Comparison of ENCODE assay signal across 12 cellular contexts in the genomic region with DNA sequence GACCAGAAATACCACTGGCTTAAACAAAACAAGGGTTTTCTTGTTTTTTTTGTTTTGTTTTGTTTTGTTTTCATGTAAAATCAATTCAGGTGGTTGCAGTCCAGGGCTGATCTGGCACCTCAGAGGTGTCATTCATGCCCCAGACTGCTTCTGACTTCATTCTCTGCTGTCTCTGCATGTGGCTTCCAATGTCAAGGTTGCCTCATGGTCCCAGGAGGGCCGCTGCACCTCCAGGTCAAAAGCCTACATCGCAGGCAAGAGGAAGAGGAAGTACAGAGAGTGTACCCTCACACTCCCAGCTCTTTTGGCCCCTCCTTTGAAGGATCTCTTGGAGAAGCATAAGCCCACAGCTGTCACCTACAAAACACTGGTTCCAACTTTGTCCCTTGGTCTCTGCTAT. TPM values are rescaled to one million over a fixed set of nuclear protein-coding genes. Genes with fewer than 3 reads are reported as not detected.
DNase-seq lines count a peak whose midpoint lies in the region; ATAC-seq and TF ChIP-seq lines count a peak whose summit lies in the region.
"Had no signal": no experiment of that assay in that cellular context is flagged by ENCODE, and none has a peak within 500 bp of the region (broad histone marks: within the 10 kb centered on the region; RNA-seq: fewer than 3 reads in every experiment).

No MANE protein-coding gene starts in this region.

- no peaks in the 10 kb centered on the region for H3K9me3 Mint-ChIP-seq in activated CD4-positive, alpha-beta T cell treated with anti-CD3 and anti-CD28 coated beads for 36 hours (ENCODE audit: low read depth)
- H3K9me3 Mint-ChIP-seq in activated T-helper 1 cell treated with anti-CD3 and anti-CD28 coated beads, Interleukin-12 subunit alpha, Interleukin-12 subunit beta, Interleukin-2, Interleukin-4 antibody, amounts not matched to agents 30 ng/mL and 10 ng/mL and 1 ng/mL, durations not matched to agents 14 hours and 24 hours and 36 hours: no peaks in the 10 kb centered on the region

- CTCF ChIA-PET in activated CD4-positive, alpha-beta T cell treated with anti-CD3 and anti-CD28 coated beads for 36 hours (lab: Charles Lee): interaction anchor here (0.6 kb wide), 1 partner anchor 885 kb away, joined by 4 read pairs; no protein-coding TSS in a partner anchor

- peak overlapping the region; percentile 97 for H3K27ac Mint-ChIP-seq in activated CD4-positive, alpha-beta T cell treated with anti-CD3 and anti-CD28 coated beads for 36 hours
- peak overlapping the region; percentile 77 for H3K27ac Mint-ChIP-seq in activated T-helper 1 cell treated with anti-CD3 and anti-CD28 coated beads, Interleukin-12 subunit alpha, Interleukin-12 subunit beta, Interleukin-2, Interleukin-4 antibody, amounts not matched to agents 30 ng/mL and 10 ng/mL and 1 ng/mL, durations not matched to agents 14 hours and 24 hours and 36 hours

- POLR2A ChIA-PET in activated CD4-positive, alpha-beta T cell treated with anti-CD3 and anti-CD28 coated beads for 36 hours (lab: Charles Lee): no interaction called here

- H3K4me3 Mint-ChIP-seq in activated CD4-positive, alpha-beta T cell treated with anti-CD3 and anti-CD28 coated beads for 36 hours: no peak overlapping the region
- no peak overlapping the region for H3K4me3 Mint-ChIP-seq in activated T-helper 1 cell treated with anti-CD3 and anti-CD28 coated beads, Interleukin-12 subunit alpha, Interleukin-12 subunit beta, Interleukin-2, Interleukin-4 antibody, amounts not matched to agents 30 ng/mL and 10 ng/mL and 1 ng/mL, durations not matched to agents 14 hours and 24 hours and 36 hours

- H3K4me3 ChIP-seq in MM.1S (ENCODE audit: low read length) (no peak overlapping the region), neutrophil (ENCODE audit: low read depth in 1 of 2, low read length in 1 of 2) (no peak overlapping the region)

- TF ChIP-seq CTCF in MM.1S (IDR thresholded peaks at IDR 0.05; ENCODE audit: low read length): no peak
- TF ChIP-seq CTCF in neutrophil (IDR thresholded peaks at IDR 0.05): no peak

- no peak overlapping the region for H3K4me2 ChIP-seq in MM.1S (ENCODE audit: low read depth, low read length)

- no peak overlapping the region for H2AFZ ChIP-seq in MM.1S (ENCODE audit: low read length)

- H3K9me3 ChIP-seq in MM.1S (replicated peaks; ENCODE audit: insufficient read depth, low read length) (no peaks in the 10 kb centered on the region), neutrophil (no peaks in the 10 kb centered on the region)
- H3K9me3 ChIP-seq: tibial nerve had no signal

- H3K27me3 ChIP-seq in MM.1S (replicated peaks; ENCODE audit: insufficient read depth, low read length) (no peaks in the 10 kb centered on the region), neutrophil (no peaks in the 10 kb centered on the region)
- H3K27me3 ChIP-seq: tibial nerve had no signal

- peaks cover 27% of the 10 kb centered on the region for H3K79me2 ChIP-seq in MM.1S (ENCODE audit: low read length)

- H3K27ac ChIP-seq in MM.1S (ENCODE audit: low read length): peak overlapping the region; percentile 70; the same call in 1 of the 2 replicates
- peak overlapping the region; percentile 84 for H3K27ac ChIP-seq in neutrophil

- DNase-seq in activated CD4-positive, alpha-beta T cell treated with anti-CD3 and anti-CD28 coated beads for 36 hours: no peak
- DNase-seq in activated CD4-positive, alpha-beta T cell treated with anti-CD3 and anti-CD28 coated beads for 48 hours: no peak
- no peak for DNase-seq in MM.1S
- DNase-seq in activated T-helper 1 cell treated with anti-CD3 and anti-CD28 coated beads, Interleukin-12 subunit alpha, Interleukin-12 subunit beta, Interleukin-2, Interleukin-4 antibody, amounts not matched to agents 30 ng/mL and 10 ng/mL and 1 ng/mL, durations not matched to agents 14 hours and 24 hours and 36 hours (ENCODE audit: low spot score): no peak
- DNase-seq in 8988T: no peak
- DNase-seq in globus pallidus (ENCODE audit: low spot score): no peak
- no peak for DNase-seq in NCI-H2107 treated with DMSO at 0.1 percent for 48 hours (lab: John Stamatoyannopoulos, UW; ENCODE audit: unreplicated experiment)
- DNase-seq: activated CD8-positive, alpha-beta memory T cell treated with anti-CD3 and anti-CD28 coated beads, Interleukin-2, amount 50 U/mL, for 4 hours; NCI-H774 had no signal

- H3F3A ChIP-seq in MM.1S (ENCODE audit: insufficient read depth, low read length): peaks cover 15% of the 10 kb centered on the region

- H3K4me1 Mint-ChIP-seq in activated CD4-positive, alpha-beta T cell treated with anti-CD3 and anti-CD28 coated beads for 36 hours: peaks cover 36% of the 10 kb centered on the region
- H3K4me1 Mint-ChIP-seq in activated T-helper 1 cell treated with anti-CD3 and anti-CD28 coated beads, Interleukin-12 subunit alpha, Interleukin-12 subunit beta, Interleukin-2, Interleukin-4 antibody, amounts not matched to agents 30 ng/mL and 10 ng/mL and 1 ng/mL, durations not matched to agents 14 hours and 24 hours and 36 hours (ENCODE audit: low read depth): peaks cover 44% of the 10 kb centered on the region

- ATAC-seq in activated CD4-positive, alpha-beta T cell treated with anti-CD3 and anti-CD28 coated beads for 36 hours: no peak
- ATAC-seq: sciatic nerve had no signal

- H3K36me3 Mint-ChIP-seq in activated CD4-positive, alpha-beta T cell treated with anti-CD3 and anti-CD28 coated beads for 36 hours (ENCODE audit: low read depth): peaks cover 10% of the 10 kb centered on the region
- peaks cover 19% of the 10 kb centered on the region for H3K36me3 Mint-ChIP-seq in activated T-helper 1 cell treated with anti-CD3 and anti-CD28 coated beads, Interleukin-12 subunit alpha, Interleukin-12 subunit beta, Interleukin-2, Interleukin-4 antibody, amounts not matched to agents 30 ng/mL and 10 ng/mL and 1 ng/mL, durations not matched to agents 14 hours and 24 hours and 36 hours (ENCODE audit: low read depth)

- H3K4me1 ChIP-seq in MM.1S (ENCODE audit: low read length) (peaks cover 41% of the 10 kb centered on the region), neutrophil (ENCODE audit: control insufficient read depth in 1 of 2, insufficient read depth in 1 of 2, low read depth in 1 of 2, low read length in 1 of 2) (peaks cover 25 to 42% of the 10 kb centered on the region in 2 experiments)

- H3K27me3 Mint-ChIP-seq in activated CD4-positive, alpha-beta T cell treated with anti-CD3 and anti-CD28 coated beads for 36 hours: no peaks in the 10 kb centered on the region
- H3K27me3 Mint-ChIP-seq in activated T-helper 1 cell treated with anti-CD3 and anti-CD28 coated beads, Interleukin-12 subunit alpha, Interleukin-12 subunit beta, Interleukin-2, Interleukin-4 antibody, amounts not matched to agents 30 ng/mL and 10 ng/mL and 1 ng/mL, durations not matched to agents 14 hours and 24 hours and 36 hours (ENCODE audit: insufficient read depth): no peaks in the 10 kb centered on the region

- H3K36me3 ChIP-seq in MM.1S (replicated peaks; ENCODE audit: insufficient read depth, low read length) (no peaks in the 10 kb centered on the region), neutrophil (peaks cover 11% of the 10 kb centered on the region)

- intact Hi-C loops in activated CD4-positive, alpha-beta T cell treated with anti-CD3 and anti-CD28 coated beads for 36 hours (cut with DNase I, micrococcal nuclease): loop anchor here in 1 of 2 experiments (5.0 kb wide), 1 partner anchor 33 kb away; the partner anchor contains the start of gene BTN3A2
- intact Hi-C loops in activated T-helper 1 cell treated with anti-CD3 and anti-CD28 coated beads, Interleukin-12 subunit alpha, Interleukin-12 subunit beta, Interleukin-2, Interleukin-4 antibody, amounts not matched to agents 30 ng/mL and 10 ng/mL and 1 ng/mL, durations not matched to agents 14 hours and 24 hours and 36 hours (cut with micrococcal nuclease): loop anchor here (5.0 kb wide), 2 partner anchors 57 to 128 kb away; partner anchors contain the start of gene BTN2A1

- H4K20me1 ChIP-seq in MM.1S (ENCODE audit: insufficient read depth, low read length): no peaks in the 10 kb centered on the region

- H3K9me2 ChIP-seq in MM.1S (replicated peaks; ENCODE audit: insufficient read depth, low read length): no peaks in the 10 kb centered on the region

- no peak overlapping the region for H3K9ac ChIP-seq in MM.1S (ENCODE audit: low read length)

RNA-seq across cellular contexts. Expression of gene BTN3A1, which starts 1.4 kb away (rescaled TPM):
- 10 to 100 TPM; 31.4 to 33.2 TPM for total RNA-seq in activated CD4-positive, alpha-beta T cell treated with anti-CD3 and anti-CD28 coated beads for 36 hours
- 28.2 and 30.6 TPM in 2 replicates for total RNA-seq in activated T-helper 1 cell treated with anti-CD3 and anti-CD28 coated beads, Interleukin-12 subunit alpha, Interleukin-12 subunit beta, Interleukin-2, Interleukin-4 antibody, amounts not matched to agents 30 ng/mL and 10 ng/mL and 1 ng/mL, durations not matched to agents 14 hours and 24 hours and 36 hours

RNA-seq across cellular contexts. Expression of gene BTN2A2, which starts 17.7 kb away (rescaled TPM):
- 10 to 100 TPM; 13.6 to 14.7 TPM for total RNA-seq in activated CD4-positive, alpha-beta T cell treated with anti-CD3 and anti-CD28 coated beads for 36 hours
- total RNA-seq in activated T-helper 1 cell treated with anti-CD3 and anti-CD28 coated beads, Interleukin-12 subunit alpha, Interleukin-12 subunit beta, Interleukin-2, Interleukin-4 antibody, amounts not matched to agents 30 ng/mL and 10 ng/mL and 1 ng/mL, durations not matched to agents 14 hours and 24 hours and 36 hours: 21.7 and 25.4 TPM in 2 replicates

RNA-seq across cellular contexts. Expression of gene BTN3A2, which starts 35.6 kb away (rescaled TPM):
- total RNA-seq in activated CD4-positive, alpha-beta T cell treated with anti-CD3 and anti-CD28 coated beads for 36 hours: 10 to 100 TPM; 62.5 to 62.8 TPM
- 45.3 and 51.8 TPM in 2 replicates for total RNA-seq in activated T-helper 1 cell treated with anti-CD3 and anti-CD28 coated beads, Interleukin-12 subunit alpha, Interleukin-12 subunit beta, Interleukin-2, Interleukin-4 antibody, amounts not matched to agents 30 ng/mL and 10 ng/mL and 1 ng/mL, durations not matched to agents 14 hours and 24 hours and 36 hours

RNA-seq across cellular contexts. Expression of gene BTN3A3, which starts 39.7 kb away (rescaled TPM):
- total RNA-seq in activated CD4-positive, alpha-beta T cell treated with anti-CD3 and anti-CD28 coated beads for 36 hours: 10 to 100 TPM; 33.3 to 34.1 TPM
- 30.7 and 32.5 TPM in 2 replicates for total RNA-seq in activated T-helper 1 cell treated with anti-CD3 and anti-CD28 coated beads, Interleukin-12 subunit alpha, Interleukin-12 subunit beta, Interleukin-2, Interleukin-4 antibody, amounts not matched to agents 30 ng/mL and 10 ng/mL and 1 ng/mL, durations not matched to agents 14 hours and 24 hours and 36 hours

RNA-seq across cellular contexts. Expression of gene BTN2A1, which starts 57.1 kb away (rescaled TPM):
- 10 to 100 TPM; 17.3 to 17.5 TPM for total RNA-seq in activated CD4-positive, alpha-beta T cell treated with anti-CD3 and anti-CD28 coated beads for 36 hours
- total RNA-seq in activated T-helper 1 cell treated with anti-CD3 and anti-CD28 coated beads, Interleukin-12 subunit alpha, Interleukin-12 subunit beta, Interleukin-2, Interleukin-4 antibody, amounts not matched to agents 30 ng/mL and 10 ng/mL and 1 ng/mL, durations not matched to agents 14 hours and 24 hours and 36 hours: 19.9 TPM in 2 replicates
